Comparison of ENCODE assay signal across 22 cellular contexts in the genomic region with DNA sequence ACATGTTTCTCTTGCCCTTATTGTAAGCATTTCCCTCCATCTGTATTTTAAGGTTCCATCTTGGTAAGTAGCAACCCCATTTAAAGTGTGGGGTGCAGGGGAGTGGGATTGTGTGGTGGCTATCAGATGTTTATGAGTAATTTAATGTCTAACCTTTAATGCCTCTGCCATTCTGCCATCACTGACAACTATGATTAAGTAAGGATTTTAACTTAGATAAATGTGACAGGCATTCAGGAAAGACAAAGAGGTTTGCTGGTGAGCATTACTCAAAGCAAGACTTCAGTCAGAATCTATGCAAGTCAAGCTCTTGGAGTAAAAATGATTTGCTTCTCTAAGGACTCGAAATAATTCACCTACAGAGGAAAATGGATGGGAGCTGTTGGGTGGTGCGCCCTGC.
"Had no signal": no experiment of that assay in that cellular context is flagged by ENCODE, and none has a peak within 500 bp of the region (broad histone marks: within the 10 kb centered on the region; RNA-seq: fewer than 3 reads in every experiment).

No MANE protein-coding gene starts in this region.

- H3K27me3 Mint-ChIP-seq: stimulated activated memory B cell treated with anti-CD40 and anti-IgM and Interleukin-4, amounts not matched to agents 10 μg/mL and 1 μg/mL and 100 μg/mL, for 72 hours had no signal

- H3K27me3 ChIP-seq: right lobe of liver, tibial nerve, uterus had no signal

- H3K79me2 ChIP-seq: parathyroid adenoma had no signal

- H3K27ac ChIP-seq: left ventricle myocardium inferior, parathyroid adenoma, psoas muscle, right lobe of liver, tibial nerve, uterus had no signal

- H3K9me3 ChIP-seq: left ventricle myocardium inferior, psoas muscle, right lobe of liver, tibial nerve, uterus had no signal

- H3K4me3 ChIP-seq: left ventricle myocardium inferior, lung, psoas muscle, right lobe of liver, smooth muscle cell, tibial nerve, uterus had no signal

- H3K4me1 ChIP-seq: parathyroid adenoma, psoas muscle, right lobe of liver had no signal

- DNase-seq: islet precursor cell; left ventricle myocardium inferior; mesendoderm; naive B cell; natural killer cell; psoas muscle; right lobe of liver; stimulated activated CD4-positive, alpha-beta T cell treated with anti-CD3 and anti-CD28 coated beads, Interleukin-1b, Interleukin-23, amount 100 ng/mL, for 48 hours; stimulated activated CD4-positive, alpha-beta T cell treated with anti-CD3 and anti-CD28 coated beads, Interleukin-2, amount 100 ng/mL, for 48 hours; stimulated activated CD4-positive, alpha-beta T cell treated with anti-CD3 and anti-CD28 coated beads, Interleukin-4, amount 100 ng/mL, for 4 hours; stimulated activated CD8-positive, alpha-beta memory T cell treated with anti-CD3 and anti-CD28 coated beads, Interleukin-4, amount 100 ng/mL, for 48 hours; stimulated activated naive CD4-positive, alpha-beta T cell treated with Interleukin-2 at 50 U/mL for 16 hours; stimulated activated naive CD8-positive, alpha-beta T cell treated with anti-CD3 and anti-CD28 coated beads, Interleukin-15, amount 100 ng/mL, for 72 hours; uterus had no signal

- H3K4me1 Mint-ChIP-seq: naive B cell; natural killer cell; stimulated activated memory B cell treated with anti-CD40 and anti-IgM and Interleukin-4, amounts not matched to agents 10 μg/mL and 1 μg/mL and 100 μg/mL, for 72 hours had no signal

- H2AFZ ChIP-seq: parathyroid adenoma had no signal

- H3K9ac ChIP-seq: parathyroid adenoma had no signal

- H3K9me3 Mint-ChIP-seq: natural killer cell had no signal

- H3K4me2 ChIP-seq: smooth muscle cell had no signal

- H3K4me3 Mint-ChIP-seq: mesothelial cell of epicardium; natural killer cell; neural crest cell; stimulated activated memory B cell treated with anti-CD40 and anti-IgM and Interleukin-4, amounts not matched to agents 10 μg/mL and 1 μg/mL and 100 μg/mL, for 72 hours; stimulated activated naive CD8-positive, alpha-beta T cell treated with anti-CD3 and anti-CD28 coated beads, Interleukin-15, amount 100 ng/mL, for 72 hours; type B pancreatic cell had no signal

- ATAC-seq: natural killer cell; psoas muscle; right lobe of liver; stimulated activated memory B cell treated with anti-CD40 and anti-IgM and Interleukin-4, amounts not matched to agents 10 μg/mL and 1 μg/mL and 100 μg/mL, for 72 hours; stimulated activated naive CD8-positive, alpha-beta T cell treated with anti-CD3 and anti-CD28 coated beads, Interleukin-15, amount 100 ng/mL, for 72 hours had no signal

- H3K36me3 ChIP-seq: left ventricle myocardium inferior, right lobe of liver, tibial nerve, uterus had no signal

- H3K27ac Mint-ChIP-seq: mesothelial cell of epicardium; naive B cell; natural killer cell; stimulated activated memory B cell treated with anti-CD40 and anti-IgM and Interleukin-4, amounts not matched to agents 10 μg/mL and 1 μg/mL and 100 μg/mL, for 72 hours; type B pancreatic cell had no signal

- H3K36me3 Mint-ChIP-seq: mesothelial cell of epicardium; naive B cell; natural killer cell; stimulated activated memory B cell treated with anti-CD40 and anti-IgM and Interleukin-4, amounts not matched to agents 10 μg/mL and 1 μg/mL and 100 μg/mL, for 72 hours; type B pancreatic cell had no signal
